Comparison of ENCODE assay signal across 16 cellular contexts in the genomic region with DNA sequence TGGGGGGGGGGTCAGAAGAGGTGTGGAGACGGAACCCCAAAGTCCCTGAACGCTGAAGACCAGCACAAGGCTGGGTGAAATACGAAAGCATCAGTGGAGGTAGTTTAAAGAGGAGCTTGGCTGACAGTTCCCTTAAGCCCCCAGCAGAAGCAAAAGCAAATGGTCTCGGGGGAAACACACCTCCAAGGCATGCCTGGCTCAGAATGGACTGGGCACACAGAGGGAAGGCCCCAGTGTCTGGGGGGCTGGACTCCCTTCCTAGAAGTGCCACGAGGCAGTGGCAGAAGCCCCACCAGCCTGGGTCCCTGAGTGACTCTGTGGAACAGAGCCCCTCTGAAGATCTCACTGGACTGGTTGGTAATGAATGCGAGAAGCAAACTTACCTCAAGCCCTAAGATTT. TPM values are rescaled to one million over a fixed set of nuclear protein-coding genes. Genes with fewer than 3 reads are reported as not detected.
DNase-seq lines count a peak whose midpoint lies in the region; ATAC-seq and TF ChIP-seq lines count a peak whose summit lies in the region.
"Had no signal": no experiment of that assay in that cellular context is flagged by ENCODE, and none has a peak within 500 bp of the region (broad histone marks: within the 10 kb centered on the region; RNA-seq: fewer than 3 reads in every experiment).

No MANE protein-coding gene starts in this region.

- no peaks in the 10 kb centered on the region for H3K79me1 ChIP-seq in H9 (ENCODE audit: insufficient read depth, low read depth, low read length, poor library complexity, severe bottlenecking)

- H2AK5ac ChIP-seq in H9 (ENCODE audit: insufficient read length, low read length) = no peak overlapping the region

- no peak overlapping the region for H2BK20ac ChIP-seq in H9 (ENCODE audit: low read depth, low read length, poor library complexity, severe bottlenecking)

- no peaks in the 10 kb centered on the region for H3K27me3 ChIP-seq in H9 (ENCODE audit: insufficient read depth, low read length)

- no peak overlapping the region for H3K4ac ChIP-seq in H9 (ENCODE audit: low read depth, low read length)

- H2AFZ ChIP-seq in H9 (ENCODE audit: low read length) = no peak overlapping the region

- H3T11ph ChIP-seq in H9 (ENCODE audit: low read length) = no peak overlapping the region

- peaks cover 3 to 15% (median 12%) of the 10 kb centered on the region in 3 experiments; a peak in 5 of 7 replicates for H3K36me3 Mint-ChIP-seq in H9 (ENCODE audit: insufficient read depth in 1 of 3, low read depth in 3 of 3)
- H3K36me3 Mint-ChIP-seq: CD8-positive, alpha-beta memory T cell; IgD-negative memory B cell had no signal

- no peak overlapping the region for H3K4me3 Mint-ChIP-seq in H9
- H3K4me3 Mint-ChIP-seq: CD8-positive, alpha-beta memory T cell; IgD-negative memory B cell had no signal

- H3K4me1 Mint-ChIP-seq in H9 = peaks cover 18 to 27% of the 10 kb centered on the region in 2 experiments

- in situ Hi-C loops in ACHN (cut with HindIII; ENCODE audit: low pct_ligation_motif_present, low pct_unique_long_range_greater_than_20kb, low sequenced_read_pairs) = no loop called here

- H3K4me1 ChIP-seq in H9 (ENCODE audit: insufficient read depth, low read length) = peaks cover 1% of the 10 kb centered on the region; the same call in 1 of the 2 replicates
- H3K4me1 ChIP-seq: A549, Caco-2 had no signal

- H3K27ac ChIP-seq in H9 (ENCODE audit: insufficient read length, low read depth, low read length) = no peak overlapping the region
- H3K27ac ChIP-seq: A549 had no signal

- no peaks in the 10 kb centered on the region for H3K79me2 ChIP-seq in H9 (ENCODE audit: insufficient read depth, low read length)

- no peak overlapping the region for H2BK12ac ChIP-seq in H9 (ENCODE audit: insufficient read length, low read depth, low read length)

- no peak for ATAC-seq in GM21576 (IDR thresholded peaks at IDR 0.05; ENCODE audit: unreplicated experiment)
- ATAC-seq in HG02852 (IDR thresholded peaks at IDR 0.05; ENCODE audit: unreplicated experiment) = no peak
- no peak for ATAC-seq in HG03175 (IDR thresholded peaks at IDR 0.05; ENCODE audit: unreplicated experiment)
- ATAC-seq: A549 had no signal

- H4K91ac ChIP-seq in H9 (ENCODE audit: insufficient read length, low read depth, low read length) = no peak overlapping the region

- H3K9me3 Mint-ChIP-seq in H9 = peaks cover 0 to 9% of the 10 kb centered on the region in 2 experiments; a peak in 4 of 5 replicates
- H3K9me3 Mint-ChIP-seq: CD8-positive, alpha-beta memory T cell had no signal

- H3K18ac ChIP-seq in H9 (ENCODE audit: insufficient read length, low read depth, low read length) = no peak overlapping the region

- intact Hi-C loops in posterior vena cava (cut with DNase I) = no loop called here

- no peak overlapping the region for H3K27ac Mint-ChIP-seq in H9
- H3K27ac Mint-ChIP-seq: IgD-negative memory B cell had no signal

- H3K4me2 ChIP-seq in H9 (ENCODE audit: insufficient read depth, insufficient read length, low read length) = no peak overlapping the region
- H3K4me2 ChIP-seq: A549 had no signal

- no CpG with 5 or more reads among the region's 6 CpGs for WGBS in H9 (ENCODE audit: extremely low coverage, insufficient read length, low lambda C conversion rate)

- H3K23ac ChIP-seq in H9 (ENCODE audit: insufficient read length, low read depth, low read length) = no peak overlapping the region

- H3K14ac ChIP-seq in H9 (ENCODE audit: insufficient read depth, low read length) = no peak overlapping the region

- no peak overlapping the region for H2BK120ac ChIP-seq in H9 (ENCODE audit: low read depth, low read length, poor library complexity, severe bottlenecking)

- TF ChIP-seq CTCF in H9 (conservative IDR thresholded peaks at IDR 0.05) = no peak

- no peak overlapping the region for H3K9ac ChIP-seq in H9 (ENCODE audit: extremely low read depth, insufficient read length, low read length)

- peaks cover 14% of the 10 kb centered on the region for H3K27me3 Mint-ChIP-seq in H9 (ENCODE audit: low read depth)
- H3K27me3 Mint-ChIP-seq: CD8-positive, alpha-beta memory T cell; IgD-negative memory B cell had no signal

- no peaks in the 10 kb centered on the region for H4K20me1 ChIP-seq in H9 (ENCODE audit: control insufficient read depth, insufficient read depth, insufficient read length)

- no peak overlapping the region for H2BK5ac ChIP-seq in H9 (ENCODE audit: insufficient read length, low read length)

- no peak overlapping the region for H3K56ac ChIP-seq in H9 (ENCODE audit: insufficient read length, low read depth, low read length)

- peak; percentile 10 for DNase-seq in D341Med (ENCODE audit: low spot score)
- peak; percentile 15 for DNase-seq in H9
- DNase-seq in islet precursor cell = peak; percentile 28
- peak; percentile 45 for DNase-seq in posterior vena cava (ENCODE audit: low spot score)
- no peak for DNase-seq in ACHN
- DNase-seq: Caco-2, DMS79 treated with DMSO at 0.1 percent for 48 hours, EL, KG1 had no signal

- no peak overlapping the region for H4K8ac ChIP-seq in H9 (replicated peaks; ENCODE audit: insufficient read length, low read depth, low read length)

- H4K5ac ChIP-seq in H9 (ENCODE audit: insufficient read length, low read depth, low read length) = no peak overlapping the region

- H2BK15ac ChIP-seq in H9 (ENCODE audit: low read depth, low read length) = no peak overlapping the region

- H3K23me2 ChIP-seq in H9 (ENCODE audit: insufficient read length, low read depth, low read length, poor library complexity, severe bottlenecking) = no peaks in the 10 kb centered on the region

- no peaks in the 10 kb centered on the region for H3K9me3 ChIP-seq in H9 (ENCODE audit: control insufficient read depth, low read depth, low read length)
- H3K9me3 ChIP-seq: A549, Caco-2 had no signal

RNA-seq across cellular contexts. Expression of a gene that starts 43.9 kb away (rescaled TPM):
- total RNA-seq in H9 (2021) (106 and 121 TPM in 2 replicates), posterior vena cava (10 to 100 TPM; 72.6 to 75.6 TPM)

RNA-seq across cellular contexts. Expression of a gene that starts 46.4 kb away (rescaled TPM):
- total RNA-seq in H9 (2021) (1.2 and 1.3 TPM in 2 replicates), posterior vena cava (under 1 TPM; 0.14 to 0.48 TPM)
- total RNA-seq: CD8-positive, alpha-beta memory T cell; HT1080 had no signal
